22 cellular contexts compared by ENCODE assay signal in genomic region chr2:10522726-10523405, GRCh38.
DNase-seq lines count a peak whose midpoint lies in the region; ATAC-seq, FAIRE-seq and TF ChIP-seq lines count a peak whose summit lies in the region.
"Had no signal": no experiment of that assay in that cellular context is flagged by ENCODE, and none has a peak within 500 bp of the region (broad histone marks: within the 10 kb centered on the region; RNA-seq: fewer than 3 reads in every experiment).

No MANE protein-coding gene starts in this region.

- intact Hi-C loops in kidney (cut with DNase I): no loop called here
- intact Hi-C loops in posterior vena cava (cut with DNase I): no loop called here

- H3K4me1 ChIP-seq in kidney (ENCODE audit: control insufficient read depth in 1 of 2, insufficient read depth in 1 of 2, low read depth in 1 of 2, low read length in 2 of 2): no peaks in the 10 kb centered on the region
- H3K4me1 ChIP-seq: BLaER1 had no signal

- H3K36me3 ChIP-seq in H7 (replicated peaks; ENCODE audit: control insufficient read depth, insufficient read depth, low read length) (no peaks in the 10 kb centered on the region), kidney (ENCODE audit: control insufficient read depth in 1 of 2, insufficient read depth in 2 of 2, low read length in 2 of 2) (no peaks in the 10 kb centered on the region)
- H3K36me3 ChIP-seq: BLaER1 had no signal

- H3K4me3 ChIP-seq in H7 (ENCODE audit: insufficient read depth, low read depth, low read length) (no peak overlapping the region), kidney (ENCODE audit: low read length in 2 of 2) (no peak overlapping the region)
- H3K4me3 ChIP-seq: BLaER1, GM23338 had no signal

- ATAC-seq in HG02759 (IDR thresholded peaks at IDR 0.05; ENCODE audit: unreplicated experiment): no peak

- no peak overlapping the region for H3K9ac ChIP-seq in kidney (ENCODE audit: low read length in 2 of 2)
- H3K9ac ChIP-seq: BLaER1 had no signal

- no peaks in the 10 kb centered on the region for H3K27me3 ChIP-seq in H7 (ENCODE audit: control insufficient read depth, insufficient read depth, low read length)
- H3K27me3 ChIP-seq: BLaER1 had no signal

- H3K27ac ChIP-seq in kidney (ENCODE audit: low read depth in 2 of 2, low read length in 2 of 2): no peak overlapping the region
- H3K27ac ChIP-seq: BLaER1 had no signal

- H3K9me3 ChIP-seq in kidney (ENCODE audit: control insufficient read depth in 1 of 2, low read length in 2 of 2): no peaks in the 10 kb centered on the region

- no peak for TF ChIP-seq CTCF in kidney (IDR thresholded peaks at IDR 0.05; ENCODE audit: borderline replicate concordance, extremely low read depth, insufficient read depth)

- peak; percentile 9 for DNase-seq in activated T-cell treated with anti-CD3 and anti-CD28 coated beads, Interleukin-2, amount 50 U/mL, for 1 hour
- DNase-seq in activated T-cell treated with anti-CD3 and anti-CD28 coated beads, Interleukin-2, amount 50 U/mL, for 48 hours: no peak
- DNase-seq in H7 (peak; percentile 57), kidney (peak; percentile 57), posterior vena cava (ENCODE audit: low spot score) (peak; percentile 74), cerebellum (ENCODE audit: low spot score) (no peak), putamen (ENCODE audit: low spot score) (no peak)
- DNase-seq: Calu3; CD4-positive, alpha-beta memory T cell; EL; KBM-7; NCI-H1105 treated with DMSO at 0.1 percent for 48 hours; NCI-H1694; NCI-H774; Right ventricle myocardium superior had no signal

- no peak for FAIRE-seq in kidney (lab: Jason Lieb, UNC)
- FAIRE-seq: A204.1, GM12891, GM18507, RCC 7860 had no signal

Comparison
In these comparisons a context has a peak if more than half of its experiments do, and no peak if none do; other contexts are left out.
1. DNase-seq: peak in activated T-cell treated with anti-CD3 and anti-CD28 coated beads, Interleukin-2, amount 50 U/mL, for 1 hour (single experiment), H7 (single experiment), kidney (single experiment) and posterior vena cava (single experiment); none in activated T-cell treated with anti-CD3 and anti-CD28 coated beads, Interleukin-2, amount 50 U/mL, for 48 hours (0 of 2), cerebellum (single experiment) and putamen (single experiment).